In genomic region chr2:157327621-157328102, GRCh38 we compare ENCODE assay signal across 8 cellular contexts. TPM values are rescaled to one million over a fixed set of nuclear protein-coding genes. Genes with fewer than 3 reads are reported as not detected.
DNase-seq lines count a peak whose midpoint lies in the region; ATAC-seq and TF ChIP-seq lines count a peak whose summit lies in the region.

No MANE protein-coding gene starts in this region.

- no peaks in the 10 kb centered on the region for H3K27me3 ChIP-seq in tibial artery

- H3K27ac ChIP-seq in RWPE1 (no peak overlapping the region), tibial artery (peak overlapping the region in 1 of 2 donors; percentile 48)

- peaks cover 31% of the 10 kb centered on the region for H3K4me1 Mint-ChIP-seq in osteocyte (ENCODE audit: unreplicated experiment)

- peaks cover 14% of the 10 kb centered on the region for H3K27me3 Mint-ChIP-seq in osteocyte (ENCODE audit: unreplicated experiment)

- no peaks in the 10 kb centered on the region for H3K36me3 Mint-ChIP-seq in osteocyte (ENCODE audit: unreplicated experiment)

- H3K27ac Mint-ChIP-seq in osteocyte (ENCODE audit: unreplicated experiment): peak overlapping the region; percentile 68

- no peak overlapping the region for H3K4me3 ChIP-seq in tibial artery

- TF ChIP-seq CTCF in RWPE1 (conservative IDR thresholded peaks at IDR 0.05; ENCODE audit: low read depth) (peak; percentile 72), osteocyte (IDR thresholded peaks at IDR 0.05) (peak; percentile 92), tibial artery (IDR thresholded peaks at IDR 0.05) (peak; percentile 68 to 92)

- H3K4me1 ChIP-seq in tibial artery: peaks cover 0 to 27% (median 7%) of the 10 kb centered on the region in 4 donors

- no peaks in the 10 kb centered on the region for H3K9me3 ChIP-seq in tibial artery

- H3K4me3 Mint-ChIP-seq in osteocyte (ENCODE audit: unreplicated experiment): no peak overlapping the region

- intact Hi-C loops in tibial artery (cut with DNase I; ENCODE audit: low total_unique reads): no loop called here

- H3K36me3 ChIP-seq in tibial artery: no peaks in the 10 kb centered on the region

- POLR2A ChIA-PET in RWPE1 (lab: Yijun Ruan, JAX; ENCODE audit: low non-redundant PET): no interaction called here

- in situ Hi-C loops in KBM-7 (cut with MboI; ENCODE audit: low pct_unique_long_range_greater_than_20kb, low sequenced_read_pairs): no loop called here

- H3K9me3 Mint-ChIP-seq in osteocyte (ENCODE audit: unreplicated experiment): no peaks in the 10 kb centered on the region

- peak; percentile 97 for ATAC-seq in GM21737 (IDR thresholded peaks at IDR 0.05; ENCODE audit: unreplicated experiment)

- peak; percentile 76 for DNase-seq in EL
- peak; percentile 85 for DNase-seq in KBM-7
- peak; percentile 72 for DNase-seq in RWPE1 (ENCODE audit: low spot score)
- peak; percentile 75 for DNase-seq in activated effector memory CD4-positive, alpha-beta T cell treated with Interleukin-2 at 50 U/mL for 16 hours
- DNase-seq in foreskin melanocyte: peak; percentile 42
- DNase-seq in osteocyte (ENCODE audit: extremely low spot score, unreplicated experiment): peak; percentile 90
- DNase-seq in tibial artery: peak; percentile 83 to 84

- CTCF ChIA-PET in RWPE1 (lab: Yijun Ruan, JAX): interaction anchor here (0.6 to 1.5 kb wide), 12 partner anchors 8 to 1954 kb away, joined by 3 to 17 read pairs (median 4); no protein-coding TSS in a partner anchor

RNA-seq across cellular contexts. Expression of gene ERMN, which starts 2.0 kb away (rescaled TPM):
- not detected in 2 replicates for total RNA-seq in osteocyte
